In genomic region chr9:131051592-131052517, GRCh38 we compare ENCODE assay signal across 19 cellular contexts. TPM values are rescaled to one million over a fixed set of nuclear protein-coding genes. Genes with fewer than 3 reads are reported as not detected.
DNase-seq lines count a peak whose midpoint lies in the region; ATAC-seq, FAIRE-seq and TF ChIP-seq lines count a peak whose summit lies in the region.
"Had no signal": no experiment of that assay in that cellular context is flagged by ENCODE, and none has a peak within 500 bp of the region (broad histone marks: within the 10 kb centered on the region; RNA-seq: fewer than 3 reads in every experiment).

No MANE protein-coding gene starts in this region.

- no peak overlapping the region for H3K27ac ChIP-seq in K562 (ENCODE audit: extremely low read depth, low read depth, low read length)
- no peak overlapping the region for H3K27ac ChIP-seq in foreskin keratinocyte
- H3K27ac ChIP-seq in osteoblast (ENCODE audit: low read depth, low read length) = no peak overlapping the region
- H3K27ac ChIP-seq: A549, C4-2B had no signal

- WGBS in K562 (ENCODE audit: insufficient coverage, low coverage, missing lambda C conversion rate) = 4% methylated on average over 25 of the region's 25 CpGs

- H3K4me3 ChIP-seq in NT2/D1 (ENCODE audit: insufficient read length, low read depth) (no peak overlapping the region), K562 (no peak overlapping the region), osteoblast (ENCODE audit: insufficient read depth, low read length) (no peak overlapping the region)
- H3K4me3 ChIP-seq: A549, GM23338 had no signal

- no peak for ATAC-seq in K562
- peak; percentile 42 for ATAC-seq in foreskin keratinocyte

- no peak for TF ChIP-seq RAD21 in K562 (CRISPR knock-in tag; conservative IDR thresholded peaks at IDR 0.05 in 1 of 2, IDR thresholded peaks at IDR 0.05 in 1 of 2)

- peaks cover 24% of the 10 kb centered on the region for H3K27me3 Mint-ChIP-seq in HFFc6 (ENCODE audit: insufficient read depth)

- H3K9me3 Mint-ChIP-seq in HFFc6 = no peaks in the 10 kb centered on the region
- H3K9me3 Mint-ChIP-seq: CD4-positive, alpha-beta memory T cell; GM23338 had no signal

- POLR2A ChIA-PET in K562 (lab: Yijun Ruan, JAX) = interaction anchor here (0.5 to 99.3 kb wide), 14 partner anchors 10 to 297 kb away, joined by 3 to 3336 read pairs (median 3); partner anchors contain the start of genes AIF1L and NUP214

- no peaks in the 10 kb centered on the region for H3K4me1 ChIP-seq in NT2/D1 (ENCODE audit: insufficient read depth, insufficient read length)
- H3K4me1 ChIP-seq in K562 (replicated peaks in 1 of 2; ENCODE audit: control insufficient read depth in 2 of 2, insufficient read depth in 2 of 2, low read length in 2 of 2) = peaks cover 0 to 20% of the 10 kb centered on the region in 2 experiments; a peak in 3 of 5 replicates
- no peaks in the 10 kb centered on the region for H3K4me1 ChIP-seq in foreskin keratinocyte
- H3K4me1 ChIP-seq in osteoblast (ENCODE audit: insufficient read depth, low read length) = no peaks in the 10 kb centered on the region
- H3K4me1 ChIP-seq: A549, BE2C had no signal

- TF ChIP-seq CTCF in K562 (IDR thresholded peaks at IDR 0.05 in 2 of 3, conservative IDR thresholded peaks at IDR 0.05 in 1 of 3; ENCODE audit: insufficient read depth in 2 of 3, low read depth in 1 of 3, low read length in 3 of 3) (no peak), foreskin keratinocyte (conservative IDR thresholded peaks at IDR 0.05) (no peak), osteoblast (IDR thresholded peaks at IDR 0.05; ENCODE audit: extremely low read depth, low read depth, low read length) (no peak), HFFc6 (IDR thresholded peaks at IDR 0.05) (no peak)

- H3K36me3 ChIP-seq in NT2/D1 (ENCODE audit: insufficient read depth, insufficient read length, low read length) (peaks cover 46% of the 10 kb centered on the region), K562 (ENCODE audit: control insufficient read depth, insufficient read depth, low read length) (no peaks in the 10 kb centered on the region), osteoblast (ENCODE audit: insufficient read depth, low read length) (no peaks in the 10 kb centered on the region)
- H3K36me3 ChIP-seq: BE2C had no signal

- no peak for FAIRE-seq in K562 (lab: Jason Lieb, UNC)
- FAIRE-seq: A549, GM12892 had no signal

- no peak for TF ChIP-seq POLR2A in K562 (conservative IDR thresholded peaks at IDR 0.05)

- H3K27ac Mint-ChIP-seq in HFFc6 = no peak overlapping the region
- H3K27ac Mint-ChIP-seq: CD4-positive, alpha-beta memory T cell; GM23338 had no signal

- H3K27me3 ChIP-seq in NT2/D1 (ENCODE audit: insufficient read depth, insufficient read length) (no peaks in the 10 kb centered on the region), K562 (ENCODE audit: control insufficient read depth in 2 of 2, insufficient read depth in 2 of 2, low read length in 2 of 2) (peaks cover 76 to 88% of the 10 kb centered on the region in 2 experiments), foreskin keratinocyte (peaks cover 11% of the 10 kb centered on the region), osteoblast (ENCODE audit: insufficient read depth, low read length) (peaks cover 14% of the 10 kb centered on the region)
- H3K27me3 ChIP-seq: BE2C had no signal

- H3K9me3 ChIP-seq in NT2/D1 (ENCODE audit: insufficient read depth, low read length) (no peaks in the 10 kb centered on the region), K562 (replicated peaks; ENCODE audit: control insufficient read depth, insufficient read depth, low read depth, low read length) (no peaks in the 10 kb centered on the region), osteoblast (ENCODE audit: low read depth, low read length) (no peaks in the 10 kb centered on the region)
- H3K9me3 ChIP-seq: A549, BE2C had no signal

- TF ChIP-seq EP300 in K562 (IDR thresholded peaks at IDR 0.05; ENCODE audit: low read length) = no peak

- H3K4me1 Mint-ChIP-seq in HFFc6 (ENCODE audit: low read depth) = no peaks in the 10 kb centered on the region
- H3K4me1 Mint-ChIP-seq: GM23338 had no signal

- intact Hi-C loops in K562 (cut with micrococcal nuclease) = no loop called here

- H4K20me1 ChIP-seq in K562 (replicated peaks; ENCODE audit: control insufficient read depth, insufficient read depth, low read length) = peaks cover 43% of the 10 kb centered on the region
- H4K20me1 ChIP-seq in osteoblast (ENCODE audit: insufficient read depth, low read length) = no peaks in the 10 kb centered on the region

- no TSS peak for BruUV-seq in K562 (replicated peaks; lab: Mats Ljungman, UMichigan)

- in situ Hi-C loops in K562 (cut with MboI) = no loop called here

- DNase-seq in NT2/D1 (ENCODE audit: low read depth, low spot score) (no peak), K562 (ENCODE audit: extremely low read depth in 1 of 4, low spot score in 3 of 4) (no peak), foreskin keratinocyte (no peak), osteoblast (ENCODE audit: insufficient read length, low spot score, missing footprints) (peak; percentile 51), NCI-H1694 treated with DMSO at 0.1 percent for 48 hours (lab: John Stamatoyannopoulos, UW) (no peak), HFFc6 (no peak)
- DNase-seq in activated effector memory CD4-positive, alpha-beta T cell treated with Interleukin-2 at 50 U/mL for 16 hours = no peak
- DNase-seq in stimulated activated CD4-positive, alpha-beta T cell treated with anti-CD3 and anti-CD28 coated beads, Interleukin-2, amount 100 ng/mL, for 48 hours = no peak
- DNase-seq: BE2C; CD4-positive, alpha-beta memory T cell; DND-41; GDM1; H7 had no signal

- CTCF ChIA-PET in K562 (lab: Yijun Ruan, JAX; ENCODE audit: low intra/inter-chr PET ratio) = interaction anchor here (0.7 kb wide), 1 partner anchor 203 kb away, joined by 3 read pairs; no protein-coding TSS in a partner anchor

- H3K4me2 ChIP-seq in K562 (ENCODE audit: insufficient read depth, low read length) = no peak overlapping the region
- no peak overlapping the region for H3K4me2 ChIP-seq in osteoblast (ENCODE audit: insufficient read depth, low read length)
- H3K4me2 ChIP-seq: A549, GM23338 had no signal

- peaks cover 4% of the 10 kb centered on the region for H3K9me1 ChIP-seq in K562 (ENCODE audit: control insufficient read depth, insufficient read depth, low read length)

- no peak overlapping the region for H2AFZ ChIP-seq in K562 (ENCODE audit: low read depth, low read length)
- H2AFZ ChIP-seq in osteoblast (ENCODE audit: low read length) = no peak overlapping the region
- H2AFZ ChIP-seq: GM23338 had no signal

- H3K4me3 Mint-ChIP-seq in HFFc6 = no peak overlapping the region
- H3K4me3 Mint-ChIP-seq: CD4-positive, alpha-beta memory T cell; GM23338 had no signal

- H3K9ac ChIP-seq in NT2/D1 (ENCODE audit: insufficient read length, low read depth) = peak overlapping the region; percentile 32
- peak overlapping the region in 1 of 2 experiments; percentile 5; a peak in 1 of 4 replicates for H3K9ac ChIP-seq in K562 (ENCODE audit: insufficient read depth in 1 of 2, low read depth in 2 of 2, low read length in 2 of 2)

- no peaks in the 10 kb centered on the region for H3K36me3 Mint-ChIP-seq in HFFc6 (ENCODE audit: low read depth)
- H3K36me3 Mint-ChIP-seq: CD4-positive, alpha-beta memory T cell had no signal

- H3K79me2 ChIP-seq in K562 (ENCODE audit: control insufficient read depth, insufficient read depth, low read length) = no peaks in the 10 kb centered on the region
- H3K79me2 ChIP-seq in osteoblast (ENCODE audit: insufficient read depth, low read length) = no peaks in the 10 kb centered on the region

RNA-seq across cellular contexts. Expression of gene LAMC3, which starts 42.9 kb away (rescaled TPM):
- total RNA-seq in K562 (2011; cell fraction: chromatin; rRNA removed; ENCODE audit: low replicate concordance) = 0.69 TPM in 1 of 2 replicates, not detected in the other
- 0.26 and 0.33 TPM in 2 replicates for total RNA-seq in K562 (2011; cell fraction: nucleolus; rRNA removed)
- 0.22 TPM in 1 of 2 replicates, not detected in the other for total RNA-seq in K562 (2011; cell fraction: nucleoplasm; rRNA removed)
- total RNA-seq in K562 (2014; rRNA removed) (not detected in 2 replicates), K562 (2014; rRNA removed; fragmentation: Illumina TruSeq; extraction: Trizol) (not detected in 2 replicates), K562 (2015; rRNA removed; fragmentation: Illumina TruSeq; extraction: Trizol) (not detected in 2 replicates), K562 (2021) (0.09 TPM in 1 of 2 replicates, not detected in the other), foreskin keratinocyte (0.03 TPM in 1 of 2 replicates, not detected in the other), osteoblast (under 0.01 TPM in 1 of 2 replicates, not detected in the other)
- polyA plus RNA-seq in K562 (2011; rRNA removed) (0.05 and 0.10 TPM in 2 replicates), K562 (2014; fragmentation: Illumina TruSeq; extraction: Trizol) (not detected in 2 replicates), K562 (2014; fragmentation: Nextera tagmentation; extraction: Ambion mirVana) (not detected), K562 (2014; rRNA removed) (not detected in 2 replicates), foreskin keratinocyte (not detected in 2 replicates)
- polyA plus RNA-seq in K562 (2011; cell fraction: cytosol; rRNA removed) = 0.03 and 0.66 TPM in 2 replicates
- polyA plus RNA-seq in K562 (2011; cell fraction: nucleus; rRNA removed) = 0.04 and 0.20 TPM in 2 replicates
- polyA plus RNA-seq in K562 (2012) = 0.03 and 0.07 TPM in 2 replicates
- polyA minus RNA-seq in K562 (2011; rRNA and poly(A)+ RNA removed) = not detected in 2 replicates
- not detected in 2 replicates for polyA minus RNA-seq in K562 (2011; cell fraction: cytosol; rRNA and poly(A)+ RNA removed)
- polyA minus RNA-seq in K562 (2011; cell fraction: nucleus; rRNA and poly(A)+ RNA removed) = 0.27 TPM in 1 of 2 replicates, not detected in the other
- total RNA-seq in HFFc6 (2021; fragmentation: NEBNext Ultra II Directional; extraction: Animal tissue kit (Norgen Biotek cat#: 25700)) = not detected
- total RNA-seq: HT-29 had no signal
- polyA plus RNA-seq: AG04450; CD4-positive, alpha-beta memory T cell had no signal

RNA-seq across cellular contexts. Expression of gene AIF1L, which starts 44.5 kb away (rescaled TPM):
- total RNA-seq in K562 (2011; cell fraction: chromatin; rRNA removed; ENCODE audit: low replicate concordance) = 2.2 and 5.3 TPM in 2 replicates
- 2.8 and 4.3 TPM in 2 replicates for total RNA-seq in K562 (2011; cell fraction: nucleolus; rRNA removed)
- 4.3 and 5.2 TPM in 2 replicates for total RNA-seq in K562 (2011; cell fraction: nucleoplasm; rRNA removed)
- total RNA-seq in K562 (2014; rRNA removed) = 0.86 and 1.1 TPM in 2 replicates
- 1.3 and 1.5 TPM in 2 replicates for total RNA-seq in K562 (2014; rRNA removed; fragmentation: Illumina TruSeq; extraction: Trizol)
- total RNA-seq in K562 (2015; rRNA removed; fragmentation: Illumina TruSeq; extraction: Trizol) = 0.68 and 0.76 TPM in 2 replicates
- total RNA-seq in K562 (2021) = 1.7 and 2.0 TPM in 2 replicates
- 5.9 and 9.1 TPM in 2 replicates for polyA plus RNA-seq in K562 (2011; rRNA removed)
- 4.5 and 4.9 TPM in 2 replicates for polyA plus RNA-seq in K562 (2011; cell fraction: cytosol; rRNA removed)
- 3.3 and 4.2 TPM in 2 replicates for polyA plus RNA-seq in K562 (2011; cell fraction: nucleus; rRNA removed)
- polyA plus RNA-seq in K562 (2012) = 2.7 and 2.8 TPM in 2 replicates
- polyA plus RNA-seq in K562 (2014; fragmentation: Illumina TruSeq; extraction: Trizol) = 2.3 and 2.6 TPM in 2 replicates
- polyA plus RNA-seq in K562 (2014; fragmentation: Nextera tagmentation; extraction: Ambion mirVana) = under 1 TPM; 0.34 to 0.77 TPM
- 1.6 TPM in 2 replicates for polyA plus RNA-seq in K562 (2014; rRNA removed)
- 6.6 and 8.9 TPM in 2 replicates for polyA minus RNA-seq in K562 (2011; rRNA and poly(A)+ RNA removed)
- polyA minus RNA-seq in K562 (2011; cell fraction: cytosol; rRNA and poly(A)+ RNA removed) = 1.5 and 4.4 TPM in 2 replicates
- polyA minus RNA-seq in K562 (2011; cell fraction: nucleus; rRNA and poly(A)+ RNA removed) = 1.1 and 1.9 TPM in 2 replicates
- total RNA-seq in foreskin keratinocyte = 4.4 and 4.9 TPM in 2 replicates
- polyA plus RNA-seq in foreskin keratinocyte = 3.8 and 4.1 TPM in 2 replicates
- under 0.01 TPM in 1 of 2 replicates, not detected in the other for total RNA-seq in osteoblast
- total RNA-seq in HFFc6 (2021; fragmentation: NEBNext Ultra II Directional; extraction: Animal tissue kit (Norgen Biotek cat#: 25700)) = under 1 TPM; 0.05 to 0.37 (median 0.21) TPM
- polyA plus RNA-seq: CD4-positive, alpha-beta memory T cell had no signal
